ENCODE assay signal across 16 cellular contexts in genomic region chr6:18099501-18099900, GRCh38.
"Had no signal": no experiment of that assay in that cellular context is flagged by ENCODE, and none has a peak within 500 bp of the region (broad histone marks: within the 10 kb centered on the region; RNA-seq: fewer than 3 reads in every experiment).

No MANE protein-coding gene starts in this region.

- H3K27me3 ChIP-seq: adrenal gland, ovary had no signal

- DNase-seq: activated CD4-positive, alpha-beta T cell treated with anti-CD3 and anti-CD28 coated beads for 4 hours; activated CD8-positive, alpha-beta T cell treated with anti-CD3 and anti-CD28 coated beads for 36 hours; activated effector memory CD4-positive, alpha-beta T cell treated with Interleukin-2 at 50 U/mL for 16 hours; activated T-cell treated with anti-CD3 and anti-CD28 coated beads, Interleukin-2, amount 50 U/mL, for 4 hours; adrenal gland; effector memory CD4-positive, alpha-beta T cell; foreskin melanocyte; head of caudate nucleus; left colon; lower lobe of right lung; ovary; stimulated activated naive CD8-positive, alpha-beta T cell treated with anti-CD3 and anti-CD28 coated beads, Interleukin-15, amount 100 ng/mL, for 72 hours; T-helper 2 cell had no signal

- H3K27ac ChIP-seq: adrenal gland, lower lobe of right lung, ovary, thoracic aorta had no signal

- H3K4me1 ChIP-seq: adrenal gland, lower lobe of right lung had no signal

- FAIRE-seq: TTC549 had no signal

- H3K36me3 ChIP-seq: adrenal gland, lower lobe of right lung, ovary, thoracic aorta had no signal

- ATAC-seq: activated CD8-positive, alpha-beta T cell treated with anti-CD3 and anti-CD28 coated beads for 36 hours; activated T-cell treated with anti-CD3 and anti-CD28 coated beads, Interleukin-2, amount 50 U/mL, for 4 hours; left colon; lower lobe of right lung; stimulated activated naive CD8-positive, alpha-beta T cell treated with anti-CD3 and anti-CD28 coated beads, Interleukin-15, amount 100 ng/mL, for 72 hours; WTC11 had no signal

- H3K4me3 ChIP-seq: adrenal gland, lower lobe of right lung, ovary, thoracic aorta had no signal

- H3K9me3 ChIP-seq: adrenal gland, lower lobe of right lung, ovary, thoracic aorta had no signal
